ENCODE assay signal across 16 cellular contexts in the genomic region with DNA sequence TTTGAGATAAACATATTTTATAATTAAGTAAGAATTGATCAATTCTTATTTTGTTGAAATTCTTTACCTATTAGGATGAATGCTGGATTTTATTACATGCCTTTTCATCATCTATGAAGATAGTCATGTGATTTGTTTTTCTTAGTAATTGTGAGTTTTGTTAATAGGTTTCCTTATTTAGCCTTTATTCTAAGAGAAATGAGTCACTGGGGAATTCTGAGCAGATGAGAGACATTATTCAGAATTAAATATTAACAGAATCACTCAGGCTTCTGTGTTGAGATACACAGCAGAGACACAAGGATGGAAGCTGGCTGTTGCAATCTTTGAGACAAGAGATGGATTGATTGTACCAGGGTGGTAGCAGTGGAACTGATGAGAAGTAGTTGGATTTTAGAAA. TPM values are rescaled to one million over a fixed set of nuclear protein-coding genes. Genes with fewer than 3 reads are reported as not detected.
DNase-seq lines count a peak whose midpoint lies in the region; ATAC-seq and TF ChIP-seq lines count a peak whose summit lies in the region.
"Had no signal": no experiment of that assay in that cellular context is flagged by ENCODE, and none has a peak within 500 bp of the region (broad histone marks: within the 10 kb centered on the region; RNA-seq: fewer than 3 reads in every experiment).

No MANE protein-coding gene starts in this region.

- no peak for TF ChIP-seq CTCF in chondrocyte (IDR thresholded peaks at IDR 0.05)
- TF ChIP-seq CTCF in progenitor cell of endocrine pancreas (IDR thresholded peaks at IDR 0.05; ENCODE audit: unreplicated experiment): no peak

- H3K4me1 Mint-ChIP-seq in activated naive CD4-positive, alpha-beta T cell treated with anti-CD3 and anti-CD28 coated beads, Interleukin-2, amount 50 U/mL, for 24 hours: peaks cover 22% of the 10 kb centered on the region
- H3K4me1 Mint-ChIP-seq in chondrocyte (ENCODE audit: low read depth) (peaks cover 10% of the 10 kb centered on the region), progenitor cell of endocrine pancreas (ENCODE audit: low read depth) (peaks cover 3% of the 10 kb centered on the region)
- peaks cover 30% of the 10 kb centered on the region for H3K4me1 Mint-ChIP-seq in stimulated activated naive CD8-positive, alpha-beta T cell treated with anti-CD3 and anti-CD28 coated beads, Interleukin-15, amount 100 ng/mL, for 72 hours
- H3K4me1 Mint-ChIP-seq: central memory CD8-positive, alpha-beta T cell had no signal

- H3K9me3 Mint-ChIP-seq in activated naive CD4-positive, alpha-beta T cell treated with anti-CD3 and anti-CD28 coated beads, Interleukin-2, amount 50 U/mL, for 24 hours: no peaks in the 10 kb centered on the region
- H3K9me3 Mint-ChIP-seq in activated naive CD4-positive, alpha-beta T cell treated with anti-CD3 and anti-CD28 coated beads, Interleukin-2, amount 50 U/mL, for 72 hours: peaks cover 7 to 13% of the 10 kb centered on the region in 2 donors
- H3K9me3 Mint-ChIP-seq in chondrocyte (ENCODE audit: low read depth): no peaks in the 10 kb centered on the region
- peaks cover 7 to 13% of the 10 kb centered on the region in 2 donors for H3K9me3 Mint-ChIP-seq in stimulated activated naive CD8-positive, alpha-beta T cell treated with anti-CD3 and anti-CD28 coated beads, Interleukin-15, amount 100 ng/mL, for 72 hours
- H3K9me3 Mint-ChIP-seq in progenitor cell of endocrine pancreas (ENCODE audit: low read depth): peaks cover 8% of the 10 kb centered on the region
- H3K9me3 Mint-ChIP-seq: central memory CD8-positive, alpha-beta T cell had no signal

- no peak for ATAC-seq in activated naive CD4-positive, alpha-beta T cell treated with anti-CD3 and anti-CD28 coated beads, Interleukin-2, amount 50 U/mL, for 72 hours
- peak; percentile 47 for ATAC-seq in HG03342 (IDR thresholded peaks at IDR 0.05; ENCODE audit: unreplicated experiment)
- ATAC-seq in stimulated activated naive CD8-positive, alpha-beta T cell treated with anti-CD3 and anti-CD28 coated beads, Interleukin-15, amount 100 ng/mL, for 72 hours: peak; percentile 79
- ATAC-seq: activated CD8-positive, alpha-beta memory T cell treated with anti-CD3 and anti-CD28 coated beads, Interleukin-2, amount 10 ng/mL, durations not matched to agents 7 days and 5 days; pancreas had no signal

- no peak for DNase-seq in activated naive CD4-positive, alpha-beta T cell treated with anti-CD3 and anti-CD28 coated beads, Interleukin-2, amount 50 U/mL, for 72 hours (ENCODE audit: low spot score in 2 of 2)
- DNase-seq in chondrocyte (ENCODE audit: low spot score): no peak
- DNase-seq in stimulated activated naive CD8-positive, alpha-beta T cell treated with anti-CD3 and anti-CD28 coated beads, Interleukin-15, amount 100 ng/mL, for 72 hours: no peak
- DNase-seq in SIG-M5 treated with dmso at 0.1 percent for 504 hours (lab: John Stamatoyannopoulos, UW; ENCODE audit: unreplicated experiment): no peak
- DNase-seq in NCI-H2107 (lab: John Stamatoyannopoulos, UW): no peak
- no peak for DNase-seq in progenitor cell of endocrine pancreas (ENCODE audit: low spot score, unreplicated experiment)
- DNase-seq: activated CD8-positive, alpha-beta memory T cell treated with anti-CD3 and anti-CD28 coated beads, Interleukin-2, amount 10 ng/mL, durations not matched to agents 7 days and 5 days; AML-193; NCI-H1048; pancreas; SK-N-SH; spleen; substantia nigra had no signal

- H3K27me3 Mint-ChIP-seq in activated naive CD4-positive, alpha-beta T cell treated with anti-CD3 and anti-CD28 coated beads, Interleukin-2, amount 50 U/mL, for 24 hours: no peaks in the 10 kb centered on the region
- H3K27me3 Mint-ChIP-seq in chondrocyte (ENCODE audit: low read depth) (no peaks in the 10 kb centered on the region), progenitor cell of endocrine pancreas (no peaks in the 10 kb centered on the region)
- H3K27me3 Mint-ChIP-seq in stimulated activated naive CD8-positive, alpha-beta T cell treated with anti-CD3 and anti-CD28 coated beads, Interleukin-15, amount 100 ng/mL, for 72 hours: peaks cover 10% of the 10 kb centered on the region

- peaks cover 2% of the 10 kb centered on the region for H3K36me3 Mint-ChIP-seq in activated naive CD4-positive, alpha-beta T cell treated with anti-CD3 and anti-CD28 coated beads, Interleukin-2, amount 50 U/mL, for 24 hours
- peaks cover 0 to 16% of the 10 kb centered on the region in 2 donors for H3K36me3 Mint-ChIP-seq in activated naive CD4-positive, alpha-beta T cell treated with anti-CD3 and anti-CD28 coated beads, Interleukin-2, amount 50 U/mL, for 72 hours
- H3K36me3 Mint-ChIP-seq in chondrocyte (ENCODE audit: low read depth) (no peaks in the 10 kb centered on the region), progenitor cell of endocrine pancreas (ENCODE audit: insufficient read depth) (no peaks in the 10 kb centered on the region)

- H3K27ac Mint-ChIP-seq in activated naive CD4-positive, alpha-beta T cell treated with anti-CD3 and anti-CD28 coated beads, Interleukin-2, amount 50 U/mL, for 24 hours: peak overlapping the region; percentile 97
- H3K27ac Mint-ChIP-seq in activated naive CD4-positive, alpha-beta T cell treated with anti-CD3 and anti-CD28 coated beads, Interleukin-2, amount 50 U/mL, for 72 hours: peak overlapping the region in 1 of 2 donors; percentile 29
- H3K27ac Mint-ChIP-seq in chondrocyte (ENCODE audit: unreplicated experiment) (peak overlapping the region; percentile 62), progenitor cell of endocrine pancreas (no peak overlapping the region)
- peak overlapping the region; percentile 93 to 99 for H3K27ac Mint-ChIP-seq in stimulated activated naive CD8-positive, alpha-beta T cell treated with anti-CD3 and anti-CD28 coated beads, Interleukin-15, amount 100 ng/mL, for 72 hours
- H3K27ac Mint-ChIP-seq: activated CD8-positive, alpha-beta memory T cell treated with anti-CD3 and anti-CD28 coated beads, Interleukin-2, amount 10 ng/mL, durations not matched to agents 7 days and 5 days had no signal

- peak overlapping the region; percentile 58 for H3K4me3 Mint-ChIP-seq in activated naive CD4-positive, alpha-beta T cell treated with anti-CD3 and anti-CD28 coated beads, Interleukin-2, amount 50 U/mL, for 24 hours
- H3K4me3 Mint-ChIP-seq in chondrocyte (ENCODE audit: unreplicated experiment): no peak overlapping the region
- H3K4me3 Mint-ChIP-seq in stimulated activated naive CD8-positive, alpha-beta T cell treated with anti-CD3 and anti-CD28 coated beads, Interleukin-15, amount 100 ng/mL, for 72 hours: peak overlapping the region; percentile 57 to 70
- H3K4me3 Mint-ChIP-seq in progenitor cell of endocrine pancreas (ENCODE audit: low read depth): no peak overlapping the region
- H3K4me3 Mint-ChIP-seq: activated CD8-positive, alpha-beta memory T cell treated with anti-CD3 and anti-CD28 coated beads, Interleukin-2, amount 10 ng/mL, durations not matched to agents 7 days and 5 days; central memory CD8-positive, alpha-beta T cell had no signal

RNA-seq across cellular contexts. Expression of a gene that starts 7.4 kb away (rescaled TPM):
- total RNA-seq in activated naive CD4-positive, alpha-beta T cell treated with anti-CD3 and anti-CD28 coated beads, Interleukin-2, amount 50 U/mL, for 72 hours: 1 to 10 TPM; 6.8 to 7.9 TPM
- total RNA-seq in chondrocyte (47.4 to 56.9 TPM (median 55.5 TPM) in 3 replicates), progenitor cell of endocrine pancreas (30.1 and 33.3 TPM in 2 replicates)

Comparison
In these comparisons a context has a peak if more than half of its experiments do, and no peak if none do; other contexts are left out.
1. H3K4me3 Mint-ChIP-seq: peak in activated naive CD4-positive, alpha-beta T cell treated with anti-CD3 and anti-CD28 coated beads, Interleukin-2, amount 50 U/mL, for 24 hours (single experiment) and stimulated activated naive CD8-positive, alpha-beta T cell treated with anti-CD3 and anti-CD28 coated beads, Interleukin-15, amount 100 ng/mL, for 72 hours (2 of 2); none in chondrocyte (single experiment) and progenitor cell of endocrine pancreas (single experiment).
2. ATAC-seq: peak in HG03342 (single experiment) and stimulated activated naive CD8-positive, alpha-beta T cell treated with anti-CD3 and anti-CD28 coated beads, Interleukin-15, amount 100 ng/mL, for 72 hours (single experiment); none in activated naive CD4-positive, alpha-beta T cell treated with anti-CD3 and anti-CD28 coated beads, Interleukin-2, amount 50 U/mL, for 72 hours (0 of 2).